ENCODE assay signal across 8 cellular contexts in the genomic region with DNA sequence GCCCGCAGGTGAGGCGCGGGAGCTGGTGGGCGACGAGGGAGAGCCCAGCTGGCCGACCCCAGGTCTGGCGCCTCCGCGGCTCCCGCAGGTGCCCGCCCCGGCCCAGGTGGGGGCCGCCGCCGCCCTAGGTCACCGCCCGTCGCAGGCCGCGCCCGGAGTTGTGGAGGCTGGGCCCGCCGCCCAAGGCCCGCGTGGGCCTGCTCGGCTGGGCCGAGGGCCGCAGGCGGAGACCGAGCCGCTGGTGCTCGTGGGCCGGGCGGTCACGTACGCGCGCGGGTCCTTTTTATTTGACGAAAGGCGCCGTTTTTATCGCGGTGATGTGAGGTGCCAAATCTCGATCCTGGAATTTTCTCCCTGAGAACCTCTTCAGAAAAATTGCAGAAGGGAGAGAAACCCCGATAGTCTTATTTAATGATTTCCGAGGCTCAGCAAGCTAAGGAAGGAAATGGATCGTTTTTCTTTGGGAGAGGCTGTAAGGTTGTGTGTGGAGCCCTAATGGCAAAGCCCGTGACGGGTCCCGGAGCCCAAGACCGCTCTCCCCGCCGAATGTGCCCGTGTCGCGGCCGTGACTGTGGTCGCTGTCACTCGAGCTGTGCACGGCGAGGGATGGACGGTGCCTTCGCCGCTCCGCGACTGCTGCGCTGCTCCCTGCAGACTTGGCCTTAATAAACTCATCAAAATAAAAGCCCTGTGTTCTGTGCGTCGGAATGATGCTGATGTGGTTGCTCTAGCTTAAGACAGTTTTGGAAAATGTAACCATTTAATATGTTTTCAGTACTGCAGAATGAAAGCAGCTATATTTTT. TPM values are rescaled to one million over a fixed set of nuclear protein-coding genes. Genes with fewer than 3 reads are reported as not detected.
DNase-seq lines count a peak whose midpoint lies in the region; ATAC-seq, FAIRE-seq and TF ChIP-seq lines count a peak whose summit lies in the region.

No MANE protein-coding gene starts in this region.

- H4K20me1 ChIP-seq in HCT116 (ENCODE audit: insufficient read depth) (peaks cover 6% of the 10 kb centered on the region; the same call in 1 of the 2 replicates), HepG2 (ENCODE audit: insufficient read depth, low read length) (0 out of 2 replicates have a peak, but pooled peaks cover 8% of the 10 kb centered on the region)

- H3K4me2 ChIP-seq in HCT116 (ENCODE audit: low read length) (peak overlapping the region; percentile 75), HepG2 (ENCODE audit: low read depth, low read length) (peak overlapping the region; percentile 62)

- no peaks in the 10 kb centered on the region for H3K9me3 ChIP-seq in HCT116 (ENCODE audit: control insufficient read depth in 1 of 2, insufficient read depth in 1 of 2, low read depth in 1 of 2, low read length in 2 of 2)
- H3K9me3 ChIP-seq in duodenal mucosa (ENCODE audit: control insufficient read depth in 1 of 2, low read length in 2 of 2), result no peaks in the 10 kb centered on the region
- H3K9me3 ChIP-seq in HepG2 (ENCODE audit: low read length), result no peaks in the 10 kb centered on the region

- H3K27me3 ChIP-seq in HCT116 (ENCODE audit: insufficient read depth, low read length), result no peaks in the 10 kb centered on the region
- H3K27me3 ChIP-seq in duodenal mucosa (ENCODE audit: control insufficient read depth in 1 of 2, insufficient read depth in 2 of 2, low read length in 2 of 2), result no peaks in the 10 kb centered on the region
- no peaks in the 10 kb centered on the region; a peak in 1 of 5 replicates for H3K27me3 ChIP-seq in HepG2 (ENCODE audit: control insufficient read depth in 1 of 2, insufficient read depth in 2 of 2, low read length in 2 of 2)

- H3K4me1 ChIP-seq in HCT116 (ENCODE audit: control insufficient read depth in 1 of 2, insufficient read depth in 2 of 2, low read length in 2 of 2), result peaks cover 4 to 25% of the 10 kb centered on the region in 2 experiments
- peaks cover 5 to 9% of the 10 kb centered on the region in 2 donors for H3K4me1 ChIP-seq in duodenal mucosa (ENCODE audit: control insufficient read depth in 1 of 2, insufficient read depth in 2 of 2, low read length in 2 of 2)
- H3K4me1 ChIP-seq in HepG2 (ENCODE audit: insufficient read depth, low read length), result peaks cover 32% of the 10 kb centered on the region

- H3K9me2 ChIP-seq in HCT116 (ENCODE audit: insufficient read depth), result no peaks in the 10 kb centered on the region

- peak overlapping the region; percentile 81 for H3K27ac ChIP-seq in HCT116 (ENCODE audit: low read depth, low read length)
- peak overlapping the region; percentile 65 for H3K27ac ChIP-seq in duodenal mucosa (ENCODE audit: low read depth, low read length)
- peak overlapping the region; percentile 73 for H3K27ac ChIP-seq in HepG2 (ENCODE audit: extremely low read length, insufficient read depth, low read length)

- under 1% methylated on average over 20 of the region's 70 CpGs for WGBS in HepG2 (ENCODE audit: low lambda C conversion rate)

- peak overlapping the region; percentile 72 for H3K9ac ChIP-seq in HCT116 (ENCODE audit: low read length)
- H3K9ac ChIP-seq in duodenal mucosa (ENCODE audit: low read depth in 1 of 2, low read length in 2 of 2), result peak overlapping the region; percentile 57 to 79
- H3K9ac ChIP-seq in HepG2 (ENCODE audit: insufficient read depth, low read depth, low read length), result peak overlapping the region; percentile 75

- RAD21 ChIA-PET in HCT116 (lab: Charles Lee; ENCODE audit: low non-redundant PET in 1 of 2, low total read pairs in 2 of 2, uncharacterized antibody in 2 of 2, unreplicated experiment in 2 of 2), result no interaction called here

- DNase-seq in GM12892 (ENCODE audit: insufficient read length), result peak; percentile 43
- DNase-seq in HCT116 (ENCODE audit: low read depth, low spot score), result no peak
- DNase-seq in NB4 (ENCODE audit: low read depth), result peak; percentile 66
- DNase-seq in activated CD4-positive, alpha-beta T cell treated with anti-CD3 and anti-CD28 coated beads, Interleukin-2, amount 50 U/mL, for 48 hours, result peak; percentile 41 to 51
- DNase-seq in HepG2 (ENCODE audit: low spot score), result no peak
- DNase-seq in stimulated activated CD4-positive, alpha-beta T cell treated with anti-CD3 and anti-CD28 coated beads, Interleukin-4, amount 100 ng/mL, for 1 hour, result peak; percentile 46
- DNase-seq in SKM-1 (lab: John Stamatoyannopoulos, UW; ENCODE audit: unreplicated experiment), result no peak

- in situ Hi-C loops in HepG2 (cut with HindIII; ENCODE audit: extremely low pct_ligation_motif_present, low pct_unique_long_range_greater_than_20kb), result loop anchor here (10.0 kb wide), 1 partner anchor 233 kb away; no protein-coding TSS in a partner anchor

- POLR2A ChIA-PET in HCT116 (lab: Charles Lee), result interaction anchor here (0.9 kb wide), 2 partner anchors 54 to 429 kb away, joined by 3 read pairs; no protein-coding TSS in a partner anchor
- POLR2A ChIA-PET in HepG2 (lab: Yijun Ruan, JAX), result interaction anchor here (0.8 to 1.5 kb wide), 3 partner anchors 8 to 464 kb away, joined by 3 to 5 read pairs (median 4); a partner anchor contains a TSS

- TF ChIP-seq EP300 in HepG2 (IDR thresholded peaks at IDR 0.05; ENCODE audit: low read depth in 2 of 2, low read length in 2 of 2) (no peak), HepG2 (CRISPR knock-in tag; IDR thresholded peaks at IDR 0.05; ENCODE audit: borderline replicate concordance) (no peak)

- peak overlapping the region; percentile 70 to 83 for H3K4me3 ChIP-seq in HCT116 (replicated peaks in 1 of 2; ENCODE audit: low read depth in 1 of 2, low read length in 2 of 2)
- peak overlapping the region; percentile 92 for H3K4me3 ChIP-seq in NB4 (ENCODE audit: low read depth, low read length)
- peak overlapping the region; percentile 88 to 97 for H3K4me3 ChIP-seq in duodenal mucosa (ENCODE audit: low read depth in 1 of 2, low read length in 2 of 2)
- peak overlapping the region; percentile 74 to 86 (median 83) for H3K4me3 ChIP-seq in HepG2 (replicated peaks in 1 of 3; ENCODE audit: insufficient read depth in 1 of 3, low read depth in 2 of 3, low read length in 3 of 3)

- TF ChIP-seq RAD21 in HCT116 (IDR thresholded peaks at IDR 0.05; ENCODE audit: low read depth) (no peak), HepG2 (CRISPR knock-in tag; IDR thresholded peaks at IDR 0.05) (peak; percentile 37; the same call in 1 of the 2 replicates)

- intact Hi-C loops in HCT116 (cut with micrococcal nuclease) (loop anchor here (5.0 kb wide), 1 partner anchor 56 kb away; no protein-coding TSS in a partner anchor), HepG2 (cut with micrococcal nuclease; ENCODE audit: unreplicated experiment) (loop anchor here (10.0 kb wide), 1 partner anchor 223 kb away; no protein-coding TSS in a partner anchor)

- TF ChIP-seq CTCF in HCT116 (IDR thresholded peaks at IDR 0.05 in 2 of 3, conservative IDR thresholded peaks at IDR 0.05 in 1 of 3; ENCODE audit: borderline replicate concordance in 1 of 3, insufficient read depth in 1 of 3, low read depth in 2 of 3, low read length in 2 of 3) (no peak), NB4 (IDR thresholded peaks at IDR 0.05; ENCODE audit: low read depth, low read length) (no peak), HepG2 (CRISPR knock-in tag; IDR thresholded peaks at IDR 0.05) (no peak)

- H2AFZ ChIP-seq in HCT116 (ENCODE audit: low read depth, low read length, poor library complexity, severe bottlenecking) (no peak overlapping the region), HepG2 (ENCODE audit: low read length) (no peak overlapping the region)

- H3K36me3 ChIP-seq in HCT116 (ENCODE audit: control insufficient read depth in 1 of 2, insufficient read depth in 2 of 2, low read length in 2 of 2) (no peaks in the 10 kb centered on the region), duodenal mucosa (ENCODE audit: control insufficient read depth in 1 of 2, insufficient read depth in 2 of 2, low read length in 2 of 2) (no peaks in the 10 kb centered on the region), HepG2 (replicated peaks in 1 of 2; ENCODE audit: control insufficient read depth in 1 of 2, insufficient read depth in 2 of 2, low read length in 2 of 2) (no peaks in the 10 kb centered on the region)

- FAIRE-seq in GM12892 (lab: Jason Lieb, UNC), result peak; percentile 48
- FAIRE-seq in HepG2 (lab: Jason Lieb, UNC), result no peak

- 0 out of 2 replicates have a peak, but pooled peaks have one; percentile 33 for TF ChIP-seq POLR2A in GM12892 (IDR thresholded peaks at IDR 0.05; ENCODE audit: low read depth, low read length)
- no peak for TF ChIP-seq POLR2A in HCT116 (IDR thresholded peaks at IDR 0.05; ENCODE audit: borderline replicate concordance, extremely low read depth, insufficient read depth, insufficient read length)
- no peak for TF ChIP-seq POLR2A in NB4 (IDR thresholded peaks at IDR 0.05; ENCODE audit: extremely low read depth, insufficient read length)
- TF ChIP-seq POLR2A in HepG2 (IDR thresholded peaks at IDR 0.05; ENCODE audit: insufficient read depth in 1 of 2, low read depth in 2 of 2, low read length in 2 of 2), result no peak; a peak in 1 of 4 replicates

- BruUV-seq in HCT116 (replicated peaks; lab: Mats Ljungman, UMichigan) (no TSS peak), HepG2 (replicated peaks; lab: Mats Ljungman, UMichigan) (no TSS peak)

- ATAC-seq in HCT116 (peak; percentile 61), HepG2 (peak; percentile 72)

- peaks cover 51% of the 10 kb centered on the region for H3K79me2 ChIP-seq in HCT116 (ENCODE audit: insufficient read depth, low read length)
- H3K79me2 ChIP-seq in HepG2 (ENCODE audit: insufficient read depth, low read length), result peaks cover 36% of the 10 kb centered on the region

- CTCF ChIA-PET in HCT116 (lab: Charles Lee), result no interaction called here
- CTCF ChIA-PET in HepG2 (lab: Yijun Ruan, JAX; ENCODE audit: low intra/inter-chr PET ratio, low total read pairs), result no interaction called here

RNA-seq across cellular contexts. Expression of a gene that starts 0.6 kb away (rescaled TPM):
- 31.2 TPM for polyA plus RNA-seq in GM12892 (2012; ENCODE audit: missing spikeins)
- total RNA-seq in HCT116 (2021; ENCODE audit: unreplicated experiment) (30.8 TPM), HepG2 (2016; rRNA removed; fragmentation: Illumina TruSeq; extraction: Trizol) (29.0 and 47.9 TPM in 2 replicates)
- polyA plus RNA-seq in HCT116 (2012), result 6.0 and 9.5 TPM in 2 replicates
- 18.9 and 22.1 TPM in 2 replicates for total RNA-seq in HepG2 (2016; cell fraction: cytosol; rRNA removed; fragmentation: Illumina TruSeq; extraction: Trizol; ENCODE audit: low read depth)
- total RNA-seq in HepG2 (2016; cell fraction: insoluble cytoplasmic fraction; rRNA removed; fragmentation: Illumina TruSeq; extraction: Trizol), result 30.6 and 46.1 TPM in 2 replicates
- 24.9 and 28.8 TPM in 2 replicates for total RNA-seq in HepG2 (2016; cell fraction: membrane; rRNA removed; fragmentation: Illumina TruSeq; extraction: Trizol)
- 22.1 and 25.8 TPM in 2 replicates for total RNA-seq in HepG2 (2016; cell fraction: nucleus; rRNA removed; fragmentation: Illumina TruSeq; extraction: Trizol)
- polyA plus RNA-seq in HepG2 (2011; rRNA removed), result 11.2 and 14.3 TPM in 2 replicates
- polyA plus RNA-seq in HepG2 (2011; cell fraction: cytosol; rRNA removed), result 7.3 and 9.5 TPM in 2 replicates
- 4.9 and 6.8 TPM in 2 replicates for polyA plus RNA-seq in HepG2 (2011; cell fraction: nucleus; rRNA removed)
- 13.5 and 15.8 TPM in 2 replicates for polyA plus RNA-seq in HepG2 (2012)
- polyA plus RNA-seq in HepG2 (2016; cell fraction: cytosol; fragmentation: Illumina TruSeq; extraction: Trizol; ENCODE audit: low read depth), result 2.3 and 2.5 TPM in 2 replicates
- 23.2 and 23.3 TPM in 2 replicates for polyA plus RNA-seq in HepG2 (2016; cell fraction: insoluble cytoplasmic fraction; fragmentation: Illumina TruSeq; extraction: Trizol; ENCODE audit: low read depth)
- 5.1 and 7.5 TPM in 2 replicates for polyA plus RNA-seq in HepG2 (2016; cell fraction: membrane; fragmentation: Illumina TruSeq; extraction: Trizol; ENCODE audit: low read depth)
- 11.6 and 12.5 TPM in 2 replicates for polyA plus RNA-seq in HepG2 (2016; cell fraction: nucleus; fragmentation: Illumina TruSeq; extraction: Trizol; ENCODE audit: insufficient read depth, low read depth)
- 31.2 and 53.9 TPM in 2 replicates for polyA minus RNA-seq in HepG2 (2011; rRNA and poly(A)+ RNA removed; ENCODE audit: low replicate concordance)
- 25.4 and 28.6 TPM in 2 replicates for polyA minus RNA-seq in HepG2 (2011; cell fraction: cytosol; rRNA and poly(A)+ RNA removed)
- 46.0 and 49.7 TPM in 2 replicates for polyA minus RNA-seq in HepG2 (2011; cell fraction: nucleus; rRNA and poly(A)+ RNA removed)

RNA-seq across cellular contexts. Expression of a gene that starts 28.4 kb away (rescaled TPM):
- polyA plus RNA-seq in GM12892 (2012; ENCODE audit: missing spikeins), result 1.3 TPM
- total RNA-seq in HCT116 (2021; ENCODE audit: unreplicated experiment) (2.1 TPM), HepG2 (2016; rRNA removed; fragmentation: Illumina TruSeq; extraction: Trizol) (0.75 and 0.97 TPM in 2 replicates)
- polyA plus RNA-seq in HCT116 (2012), result 0.80 and 2.5 TPM in 2 replicates
- 0.26 and 0.51 TPM in 2 replicates for total RNA-seq in HepG2 (2016; cell fraction: cytosol; rRNA removed; fragmentation: Illumina TruSeq; extraction: Trizol; ENCODE audit: low read depth)
- total RNA-seq in HepG2 (2016; cell fraction: insoluble cytoplasmic fraction; rRNA removed; fragmentation: Illumina TruSeq; extraction: Trizol), result 0.49 and 0.84 TPM in 2 replicates
- total RNA-seq in HepG2 (2016; cell fraction: membrane; rRNA removed; fragmentation: Illumina TruSeq; extraction: Trizol), result 0.56 and 1.2 TPM in 2 replicates
- 1.0 TPM in 1 of 2 replicates, not detected in the other for total RNA-seq in HepG2 (2016; cell fraction: nucleus; rRNA removed; fragmentation: Illumina TruSeq; extraction: Trizol)
- 0.57 and 0.94 TPM in 2 replicates for polyA plus RNA-seq in HepG2 (2011; rRNA removed)
- polyA plus RNA-seq in HepG2 (2011; cell fraction: cytosol; rRNA removed), result 0.48 and 0.79 TPM in 2 replicates
- 0.58 and 0.87 TPM in 2 replicates for polyA plus RNA-seq in HepG2 (2011; cell fraction: nucleus; rRNA removed)
- 0.71 and 0.84 TPM in 2 replicates for polyA plus RNA-seq in HepG2 (2012)
- 0.51 and 0.66 TPM in 2 replicates for polyA plus RNA-seq in HepG2 (2016; cell fraction: cytosol; fragmentation: Illumina TruSeq; extraction: Trizol; ENCODE audit: low read depth)
- 0.93 and 1.2 TPM in 2 replicates for polyA plus RNA-seq in HepG2 (2016; cell fraction: insoluble cytoplasmic fraction; fragmentation: Illumina TruSeq; extraction: Trizol; ENCODE audit: low read depth)
- 0.40 and 0.78 TPM in 2 replicates for polyA plus RNA-seq in HepG2 (2016; cell fraction: membrane; fragmentation: Illumina TruSeq; extraction: Trizol; ENCODE audit: low read depth)
- 1.1 and 1.6 TPM in 2 replicates for polyA plus RNA-seq in HepG2 (2016; cell fraction: nucleus; fragmentation: Illumina TruSeq; extraction: Trizol; ENCODE audit: insufficient read depth, low read depth)
- 0.61 TPM in 1 of 2 replicates, not detected in the other for polyA minus RNA-seq in HepG2 (2011; rRNA and poly(A)+ RNA removed; ENCODE audit: low replicate concordance)
- polyA minus RNA-seq in HepG2 (2011; cell fraction: cytosol; rRNA and poly(A)+ RNA removed), result not detected in 2 replicates
- not detected in 2 replicates for polyA minus RNA-seq in HepG2 (2011; cell fraction: nucleus; rRNA and poly(A)+ RNA removed)

Comparison
In these comparisons a context has a peak if more than half of its experiments do, and no peak if none do; other contexts are left out.
1. DNase-seq: peak in GM12892 (single experiment), NB4 (single experiment), activated CD4-positive, alpha-beta T cell treated with anti-CD3 and anti-CD28 coated beads, Interleukin-2, amount 50 U/mL, for 48 hours (2 of 2) and stimulated activated CD4-positive, alpha-beta T cell treated with anti-CD3 and anti-CD28 coated beads, Interleukin-4, amount 100 ng/mL, for 1 hour (single experiment); none in HCT116 (single experiment), HepG2 (single experiment) and SKM-1 (single experiment).
2. Peak in every context shown above with its lines, with median percentiles within 50 percentile points of each other: H3K27ac ChIP-seq, H3K4me3 ChIP-seq and H3K9ac ChIP-seq.